In genomic region chr2:48983051-48983450, GRCh38 we compare ENCODE assay signal across 5 cellular contexts.
"Had no signal": no experiment of that assay in that cellular context is flagged by ENCODE, and none has a peak within 500 bp of the region (broad histone marks: within the 10 kb centered on the region; RNA-seq: fewer than 3 reads in every experiment).

No MANE protein-coding gene starts in this region.

- H3K9ac ChIP-seq: GM23248 had no signal

- DNase-seq: GM23248, GOT3, H7, HCEC 1CT, IMR-90 had no signal

- H3K4me3 ChIP-seq: GM23248 had no signal

- H3K27ac ChIP-seq: GM23248 had no signal

- H2AFZ ChIP-seq: GM23248 had no signal
